25 cellular contexts compared by ENCODE assay signal in the genomic region with DNA sequence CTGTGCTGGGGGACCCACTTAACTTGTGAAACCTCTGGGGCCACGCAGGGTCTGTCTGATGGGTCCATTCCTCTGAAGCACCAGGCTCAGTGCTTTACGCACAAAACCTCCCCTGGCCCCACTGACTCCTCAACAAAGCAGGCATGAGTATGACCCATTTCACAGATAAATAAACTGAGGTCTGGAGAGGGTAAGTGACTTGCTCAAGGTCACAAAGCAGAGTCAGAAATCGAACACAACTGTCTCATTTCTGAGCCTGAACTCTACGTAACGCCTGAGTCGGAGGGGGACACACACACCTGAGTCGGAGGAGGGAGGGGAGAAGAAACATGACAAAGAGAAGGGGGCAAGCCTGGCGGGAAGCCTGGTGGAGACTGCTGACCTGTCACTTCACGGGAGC.
"Had no signal": no experiment of that assay in that cellular context is flagged by ENCODE, and none has a peak within 500 bp of the region (broad histone marks: within the 10 kb centered on the region; RNA-seq: fewer than 3 reads in every experiment).

No MANE protein-coding gene starts in this region.

- H3K36me3 ChIP-seq: colonic mucosa, esophagus squamous epithelium, gastrocnemius medialis, heart right ventricle, left lung, lower lobe of right lung had no signal

- H3K27ac ChIP-seq: colonic mucosa, epithelial cell of prostate, esophagus squamous epithelium, gastrocnemius medialis, heart right ventricle, left lung, lower lobe of right lung had no signal

- DNase-seq: colonic mucosa; cortex of kidney; effector CD8-positive, alpha-beta T cell; effector memory CD8-positive, alpha-beta T cell; endodermal cell; erythroblast; esophagus squamous epithelium; foreskin fibroblast; foreskin melanocyte; gastrocnemius medialis; glutamatergic neuron; head of caudate nucleus; heart right ventricle; hippocampal formation; left cardiac atrium; left lung; left ventricle myocardium superior; lower lobe of right lung; mesenchymal stem cell; mucosa of descending colon had no signal

- ATAC-seq: effector memory CD8-positive, alpha-beta T cell; esophagus mucosa; gastrocnemius medialis; heart right ventricle; left cardiac atrium; left lung; left ventricle myocardium superior; lower lobe of right lung; mucosa of descending colon had no signal

- H3K9me3 ChIP-seq: colonic mucosa, gastrocnemius medialis, left lung, lower lobe of right lung, mucosa of descending colon had no signal

- H3K27me3 ChIP-seq: colonic mucosa had no signal

- FAIRE-seq: endometrium, islet of Langerhans, keratinocyte had no signal

- H3K4me3 ChIP-seq: colonic mucosa, esophagus squamous epithelium, gastrocnemius medialis, heart right ventricle, left lung, lower lobe of right lung, mucosa of descending colon had no signal

- H3K4me1 ChIP-seq: colonic mucosa, esophagus squamous epithelium, gastrocnemius medialis, heart right ventricle, left lung, lower lobe of right lung had no signal
